In genomic region chr6:148983986-148984385, GRCh38 we compare ENCODE assay signal across 8 cellular contexts.
"Had no signal": no experiment of that assay in that cellular context is flagged by ENCODE, and none has a peak within 500 bp of the region (broad histone marks: within the 10 kb centered on the region; RNA-seq: fewer than 3 reads in every experiment).

No MANE protein-coding gene starts in this region.

- ATAC-seq: GM23338, HepG2, K562 had no signal

- H3K4me3 ChIP-seq: GM23338, K562 had no signal

- FAIRE-seq: H54, HepG2 had no signal

- H3K4me2 ChIP-seq: GM23338 had no signal

- H2AFZ ChIP-seq: GM23338 had no signal

- DNase-seq: H9, HCEC 1CT, HFFc6, KG1 had no signal
